ENCODE assay signal across 18 cellular contexts in genomic region chr2:150119860-150120259, GRCh38.
"Had no signal": no experiment of that assay in that cellular context is flagged by ENCODE, and none has a peak within 500 bp of the region (broad histone marks: within the 10 kb centered on the region; RNA-seq: fewer than 3 reads in every experiment).

No MANE protein-coding gene starts in this region.

- H3K9me3 Mint-ChIP-seq: activated CD4-positive, alpha-beta memory T cell treated with anti-CD3 and anti-CD28 coated beads for 36 hours; activated naive CD4-positive, alpha-beta T cell treated with anti-CD3 and anti-CD28 coated beads, Interleukin-2, amount 50 U/mL, for 24 hours; activated T-cell treated with anti-CD3 and anti-CD28 coated beads, Interleukin-2, amount 50 U/mL, for 4 hours; mesothelial cell of epicardium; nephron progenitor cell had no signal

- H3K4me3 Mint-ChIP-seq: activated CD4-positive, alpha-beta memory T cell treated with anti-CD3 and anti-CD28 coated beads for 36 hours; activated naive CD4-positive, alpha-beta T cell treated with anti-CD3 and anti-CD28 coated beads, Interleukin-2, amount 50 U/mL, for 24 hours; activated T-cell treated with anti-CD3 and anti-CD28 coated beads, Interleukin-2, amount 50 U/mL, for 4 hours; immature natural killer cell; mesothelial cell of epicardium; nephron progenitor cell; stimulated activated effector memory CD8-positive, alpha-beta T cell treated with anti-CD3 and anti-CD28 coated beads, Interleukin-12 subunit alpha, Interleukin-12 subunit beta, amount 100 ng/mL, for 72 hours had no signal

- H3K27ac ChIP-seq: adrenal gland, foreskin keratinocyte, lower lobe of right lung, pancreas, thoracic aorta, VCaP had no signal

- H3K36me3 ChIP-seq: adrenal gland, lower lobe of right lung, pancreas, thoracic aorta had no signal

- H3K9me3 ChIP-seq: adrenal gland, lower lobe of right lung, pancreas, thoracic aorta had no signal

- H3K36me3 Mint-ChIP-seq: activated CD4-positive, alpha-beta memory T cell treated with anti-CD3 and anti-CD28 coated beads for 36 hours; activated naive CD4-positive, alpha-beta T cell treated with anti-CD3 and anti-CD28 coated beads, Interleukin-2, amount 50 U/mL, for 24 hours; immature natural killer cell; mesothelial cell of epicardium; stimulated activated effector memory CD8-positive, alpha-beta T cell treated with anti-CD3 and anti-CD28 coated beads, Interleukin-12 subunit alpha, Interleukin-12 subunit beta, amount 100 ng/mL, for 72 hours had no signal

- DNase-seq: activated CD4-positive, alpha-beta memory T cell treated with anti-CD3 and anti-CD28 coated beads for 36 hours; activated effector memory CD4-positive, alpha-beta T cell treated with anti-CD3 and anti-CD28 coated beads, Interleukin-2, amount 50 U/mL, for 16 hours; activated T-cell treated with anti-CD3 and anti-CD28 coated beads, Interleukin-2, amount 50 U/mL, for 4 hours; adrenal gland; foreskin keratinocyte; glutamatergic neuron; immature natural killer cell; lower lobe of right lung; nephron progenitor cell; pancreas; stimulated activated CD4-positive, alpha-beta T cell treated with anti-CD3 and anti-CD28 coated beads, Interleukin-12 subunit alpha, Interleukin-12 subunit beta, amount 100 ng/mL, for 4 hours; stimulated activated CD4-positive, alpha-beta T cell treated with anti-CD3 and anti-CD28 coated beads, Interleukin-2, amount 100 ng/mL, for 24 hours; T-helper 1 cell had no signal

- H3K4me3 ChIP-seq: adrenal gland, lower lobe of right lung, pancreas, thoracic aorta had no signal

- ATAC-seq: activated T-cell treated with anti-CD3 and anti-CD28 coated beads, Interleukin-2, amount 50 U/mL, for 4 hours; foreskin keratinocyte; lower lobe of right lung; stimulated activated effector memory CD8-positive, alpha-beta T cell treated with anti-CD3 and anti-CD28 coated beads, Interleukin-12 subunit alpha, Interleukin-12 subunit beta, amount 100 ng/mL, for 72 hours had no signal

- H3K27ac Mint-ChIP-seq: activated CD4-positive, alpha-beta memory T cell treated with anti-CD3 and anti-CD28 coated beads for 36 hours; activated naive CD4-positive, alpha-beta T cell treated with anti-CD3 and anti-CD28 coated beads, Interleukin-2, amount 50 U/mL, for 24 hours; immature natural killer cell; mesothelial cell of epicardium; nephron progenitor cell; stimulated activated effector memory CD8-positive, alpha-beta T cell treated with anti-CD3 and anti-CD28 coated beads, Interleukin-12 subunit alpha, Interleukin-12 subunit beta, amount 100 ng/mL, for 72 hours had no signal

- H3K4me1 Mint-ChIP-seq: activated naive CD4-positive, alpha-beta T cell treated with anti-CD3 and anti-CD28 coated beads, Interleukin-2, amount 50 U/mL, for 24 hours; immature natural killer cell; stimulated activated effector memory CD8-positive, alpha-beta T cell treated with anti-CD3 and anti-CD28 coated beads, Interleukin-12 subunit alpha, Interleukin-12 subunit beta, amount 100 ng/mL, for 72 hours had no signal

- H3K4me1 ChIP-seq: adrenal gland had no signal

- H3K27me3 Mint-ChIP-seq: activated CD4-positive, alpha-beta memory T cell treated with anti-CD3 and anti-CD28 coated beads for 36 hours had no signal

- H3K27me3 ChIP-seq: adrenal gland, foreskin keratinocyte, pancreas had no signal
